1 cellular context compared by ENCODE assay signal in genomic region chr9:136579638-136580219, GRCh38.
TF ChIP-seq lines count a peak whose summit lies in the region.

No MANE protein-coding gene starts in this region.

TF ChIP-seq in HEK293, 187 proteins besides CTCF, POLR2A, EP300 and RAD21 (continued from another document):
- TF ChIP-seq ZEB2 (tag by site-specific recombination; IDR thresholded peaks at IDR 0.05) (0 out of 2 replicates have a peak, but pooled peaks have one; percentile 16), ZNF596 (tag by site-specific recombination; IDR thresholded peaks at IDR 0.05) (peak; percentile 96), ZNF514 (tag by site-specific recombination; IDR thresholded peaks at IDR 0.05) (0 out of 2 replicates have a peak, but pooled peaks have one; percentile 34), KLF8 (tag by site-specific recombination; IDR thresholded peaks at IDR 0.05) (peak; percentile 67; the same call in 1 of the 2 replicates), ZNF169 (tag by site-specific recombination; IDR thresholded peaks at IDR 0.05) (0 out of 2 replicates have a peak, but pooled peaks have one; percentile 45), ZNF366 (tag by site-specific recombination; conservative IDR thresholded peaks at IDR 0.05) (peak; percentile 99), ZNF580 (tag by site-specific recombination; IDR thresholded peaks at IDR 0.05) (peak; percentile 96), GLI4 (tag by site-specific recombination; IDR thresholded peaks at IDR 0.05) (peak; percentile 81)
